In genomic region chr3:49638445-49638844, GRCh38 we compare ENCODE assay signal across 13 cellular contexts. TPM values are rescaled to one million over a fixed set of nuclear protein-coding genes. Genes with fewer than 3 reads are reported as not detected.
DNase-seq lines count a peak whose midpoint lies in the region; ATAC-seq and TF ChIP-seq lines count a peak whose summit lies in the region.
"Had no signal": no experiment of that assay in that cellular context is flagged by ENCODE, and none has a peak within 500 bp of the region (broad histone marks: within the 10 kb centered on the region; RNA-seq: fewer than 3 reads in every experiment).

No MANE protein-coding gene starts in this region.

- H3K9me3 Mint-ChIP-seq in immature natural killer cell: no peaks in the 10 kb centered on the region
- H3K9me3 Mint-ChIP-seq: naive thymus-derived CD8-positive, alpha-beta T cell had no signal

- H3K36me3 Mint-ChIP-seq in immature natural killer cell: no peaks in the 10 kb centered on the region
- H3K36me3 Mint-ChIP-seq: naive thymus-derived CD8-positive, alpha-beta T cell had no signal

- H3K4me2 ChIP-seq in hepatocyte: no peak overlapping the region

- no peaks in the 10 kb centered on the region for H3K9me2 ChIP-seq in hepatocyte (replicated peaks; ENCODE audit: insufficient read depth)

- no peaks in the 10 kb centered on the region for H3K36me3 ChIP-seq in adrenal gland (replicated peaks in 1 of 2)
- no peaks in the 10 kb centered on the region for H3K36me3 ChIP-seq in hepatocyte (replicated peaks; ENCODE audit: insufficient read depth, low read depth)

- peaks cover 0 to 5% (median 2%) of the 10 kb centered on the region in 3 donors for H3K27me3 Mint-ChIP-seq in immature natural killer cell (ENCODE audit: low read depth in 3 of 3)
- H3K27me3 Mint-ChIP-seq: naive thymus-derived CD8-positive, alpha-beta T cell had no signal

- no peak for TF ChIP-seq POLR2A in adrenal gland (IDR thresholded peaks at IDR 0.05)

- ATAC-seq in HG03520 (IDR thresholded peaks at IDR 0.05; ENCODE audit: unreplicated experiment): no peak
- ATAC-seq: naive thymus-derived CD8-positive, alpha-beta T cell had no signal

- H3K27ac Mint-ChIP-seq in immature natural killer cell: no peak overlapping the region
- H3K27ac Mint-ChIP-seq: naive thymus-derived CD8-positive, alpha-beta T cell had no signal

- H3K4me3 Mint-ChIP-seq in immature natural killer cell: no peak overlapping the region
- H3K4me3 Mint-ChIP-seq: naive thymus-derived CD8-positive, alpha-beta T cell had no signal

- TF ChIP-seq CTCF in adrenal gland (IDR thresholded peaks at IDR 0.05) (no peak), hepatocyte (IDR thresholded peaks at IDR 0.05; ENCODE audit: poor library complexity) (no peak)

- H2AFZ ChIP-seq in hepatocyte: no peak overlapping the region

- H3K27ac ChIP-seq in adrenal gland: no peak overlapping the region
- H3K27ac ChIP-seq in hepatocyte: no peak overlapping the region
- H3K27ac ChIP-seq: C4-2B had no signal

- no peaks in the 10 kb centered on the region for H3K79me2 ChIP-seq in hepatocyte

- H3K4me3 ChIP-seq in adrenal gland (no peak overlapping the region), hepatocyte (no peak overlapping the region)
- H3K4me3 ChIP-seq: coronary artery had no signal

- DNase-seq in AG08395 (ENCODE audit: low spot score) (peak; percentile 69), HS-27A (ENCODE audit: low read depth) (peak; percentile 86), adrenal gland (peak; percentile 47 to 81 (median 56)), hepatocyte (ENCODE audit: low spot score) (peak; percentile 59), retina (no peak), immature natural killer cell (no peak)
- DNase-seq in activated CD8-positive, alpha-beta memory T cell treated with anti-CD3 and anti-CD28 coated beads, Interleukin-2, amount 50 U/mL, for 4 hours: no peak
- DNase-seq: naive thymus-derived CD8-positive, alpha-beta T cell; NCI-H345; stimulated activated naive CD4-positive, alpha-beta T cell treated with Interleukin-2 at 50 U/mL for 16 hours had no signal

- H3K9me3 ChIP-seq in adrenal gland (replicated peaks in 1 of 3) (no peaks in the 10 kb centered on the region), hepatocyte (ENCODE audit: low read depth) (no peaks in the 10 kb centered on the region)

- WGBS in adrenal gland, 4 donors: 32 to 48% (median 40%) methylated on average over 7 to 8 of the region's 8 CpGs
- WGBS in hepatocyte (ENCODE audit: low lambda C conversion rate, missing lambda C conversion rate): 71% methylated on average over 8 of the region's 8 CpGs

- intact Hi-C loops in adrenal gland (cut with DNase I): no loop called here

- H3K4me1 ChIP-seq in adrenal gland (replicated peaks in 1 of 2) (peaks cover 5 to 9% of the 10 kb centered on the region in 2 donors), hepatocyte (ENCODE audit: insufficient read depth) (no peaks in the 10 kb centered on the region)

- no peaks in the 10 kb centered on the region for H3K27me3 ChIP-seq in adrenal gland
- no peaks in the 10 kb centered on the region for H3K27me3 ChIP-seq in hepatocyte

- H3K4me1 Mint-ChIP-seq in immature natural killer cell: no peaks in the 10 kb centered on the region
- H3K4me1 Mint-ChIP-seq: naive thymus-derived CD8-positive, alpha-beta T cell had no signal

- H4K20me1 ChIP-seq in hepatocyte (ENCODE audit: insufficient read depth, poor library complexity, severe bottlenecking): no peaks in the 10 kb centered on the region

RNA-seq across cellular contexts. Expression of gene APEH, which starts 35.7 kb away (rescaled TPM):
- total RNA-seq in adrenal gland (100 to 1,000 TPM in 6 of 8 donors, 10 to 100 TPM in 2; 86.6 to 158 (median 126) TPM), hepatocyte (120 and 125 TPM in 2 replicates)
- polyA plus RNA-seq in adrenal gland (100 to 1,000 TPM in 1 of 3 donors, 10 to 100 TPM in 2; 36.5 to 124 (median 45.9) TPM), hepatocyte (138 and 148 TPM in 2 replicates), immature natural killer cell (100 to 1,000 TPM in 2 of 3 donors, 10 to 100 TPM in 1; 88.0 to 130 (median 121) TPM)

RNA-seq across cellular contexts. Expression of gene MST1, which starts 50.8 kb away (rescaled TPM):
- total RNA-seq in adrenal gland (10 to 100 TPM; 13.4 to 92.0 (median 36.4) TPM), hepatocyte (90.3 and 116 TPM in 2 replicates)
- polyA plus RNA-seq in adrenal gland (100 to 1,000 TPM in 2 of 3 donors, 1 to 10 TPM in 1; 7.5 to 241 (median 240) TPM), hepatocyte (137 and 158 TPM in 2 replicates), immature natural killer cell (1 to 10 TPM in 1 of 3 donors, under 1 TPM in 1, not detected in 1; 0.19 to 1.3 TPM)

RNA-seq across cellular contexts. Expression of gene RNF123, which starts 50.9 kb away (rescaled TPM):
- total RNA-seq in adrenal gland (10 to 100 TPM; 19.5 to 62.3 (median 38.3) TPM), hepatocyte (27.7 and 32.1 TPM in 2 replicates)
- polyA plus RNA-seq in adrenal gland (10 to 100 TPM; 35.1 to 59.6 (median 48.8) TPM), hepatocyte (34.6 and 39.1 TPM in 2 replicates), immature natural killer cell (10 to 100 TPM in 2 of 3 donors, 1 to 10 TPM in 1; 2.6 to 27.1 (median 11.8) TPM)

Comparison
In these comparisons a context has a peak if more than half of its experiments do, and no peak if none do; other contexts are left out.
1. DNase-seq: peak in AG08395 (single experiment), HS-27A (single experiment), adrenal gland (7 of 7) and hepatocyte (single experiment); none in retina (single experiment), activated CD8-positive, alpha-beta memory T cell treated with anti-CD3 and anti-CD28 coated beads, Interleukin-2, amount 50 U/mL, for 4 hours (single experiment) and immature natural killer cell (0 of 3).